Comparison of ENCODE assay signal across 27 cellular contexts in genomic region chr9:124686918-124687317, GRCh38.
DNase-seq lines count a peak whose midpoint lies in the region; ATAC-seq, FAIRE-seq and TF ChIP-seq lines count a peak whose summit lies in the region.
"Had no signal": no experiment of that assay in that cellular context is flagged by ENCODE, and none has a peak within 500 bp of the region (broad histone marks: within the 10 kb centered on the region; RNA-seq: fewer than 3 reads in every experiment).

No MANE protein-coding gene starts in this region.

- TF ChIP-seq CTCF in left ventricle myocardium inferior (IDR thresholded peaks at IDR 0.05; ENCODE audit: borderline replicate concordance) (no peak), K562 (IDR thresholded peaks at IDR 0.05 in 2 of 3, conservative IDR thresholded peaks at IDR 0.05 in 1 of 3; ENCODE audit: insufficient read depth in 2 of 3, low read depth in 1 of 3, low read length in 3 of 3) (no peak)

- POLR2A ChIA-PET in K562 (lab: Yijun Ruan, JAX) = no interaction called here

- H3K4me1 ChIP-seq in left ventricle myocardium inferior (peaks cover 15% of the 10 kb centered on the region), K562 (replicated peaks in 1 of 2; ENCODE audit: control insufficient read depth in 2 of 2, insufficient read depth in 2 of 2, low read length in 2 of 2) (peaks cover 0 to 3% of the 10 kb centered on the region in 2 experiments; a peak in 1 of 5 replicates)
- peaks cover 6 to 30% (median 18%) of the 10 kb centered on the region in 10 experiments; a peak in 19 of 20 replicates for H3K4me1 ChIP-seq in BLaER1 treated with 17β-estradiol and CSF1 and Interleukin-3, amounts not matched to agents 10 nM and 100 nM
- H3K4me1 ChIP-seq: Peyer's patch had no signal

- peak overlapping the region; percentile 29 to 87 for H3K27ac Mint-ChIP-seq in natural killer cell treated with Interleukin-12 subunit alpha and Interleukin-12 subunit beta and Interleukin-15 and Interleukin-18, amount 100 ng/mL, for 72 hours
- H3K27ac Mint-ChIP-seq: IgD-negative memory B cell had no signal

- no peak overlapping the region for H3K27ac ChIP-seq in left ventricle myocardium inferior (replicated peaks)
- 0 out of 22 replicates have a peak overlapping the region, but pooled peaks of 2 of the 11 experiments have one; percentile 23 to 27 for H3K27ac ChIP-seq in BLaER1 treated with 17β-estradiol and CSF1 and Interleukin-3, amounts not matched to agents 10 nM and 100 nM
- H3K27ac ChIP-seq in K562 (ENCODE audit: extremely low read depth, low read depth, low read length) = no peak overlapping the region
- H3K27ac ChIP-seq: C4-2B, HL-60, Peyer's patch had no signal

- no peaks in the 10 kb centered on the region for H3K79me2 ChIP-seq in K562 (ENCODE audit: control insufficient read depth, insufficient read depth, low read length)

- no peaks in the 10 kb centered on the region for H3K9me3 ChIP-seq in left ventricle myocardium inferior (replicated peaks)
- no peaks in the 10 kb centered on the region for H3K9me3 ChIP-seq in BLaER1 treated with 17β-estradiol and CSF1 and Interleukin-3, amounts not matched to agents 10 nM and 100 nM (replicated peaks in 1 of 11)
- no peaks in the 10 kb centered on the region for H3K9me3 ChIP-seq in K562 (replicated peaks; ENCODE audit: control insufficient read depth, insufficient read depth, low read depth, low read length)
- H3K9me3 ChIP-seq: Peyer's patch, SK-N-SH had no signal

- H3K4me3 ChIP-seq in left ventricle myocardium inferior = no peak overlapping the region
- no peak overlapping the region for H3K4me3 ChIP-seq in BLaER1 treated with 17β-estradiol and CSF1 and Interleukin-3, amounts not matched to agents 10 nM and 100 nM
- H3K4me3 ChIP-seq in K562 = no peak overlapping the region
- H3K4me3 ChIP-seq: Peyer's patch had no signal

- TF ChIP-seq POLR2A in K562 (conservative IDR thresholded peaks at IDR 0.05) = no peak

- peaks cover 0 to 42% (median 7%) of the 10 kb centered on the region in 11 experiments; a peak in 8 of 22 replicates for H4K20me1 ChIP-seq in BLaER1 treated with 17β-estradiol and CSF1 and Interleukin-3, amounts not matched to agents 10 nM and 100 nM
- H4K20me1 ChIP-seq in K562 (replicated peaks; ENCODE audit: control insufficient read depth, insufficient read depth, low read length) = 0 out of 2 replicates have a peak, but pooled peaks cover 4% of the 10 kb centered on the region

- H3K4me3 Mint-ChIP-seq in natural killer cell treated with Interleukin-12 subunit alpha and Interleukin-12 subunit beta and Interleukin-15 and Interleukin-18, amount 100 ng/mL, for 72 hours = no peak overlapping the region
- H3K4me3 Mint-ChIP-seq: IgD-negative memory B cell had no signal

- intact Hi-C loops in Right ventricle myocardium inferior (cut with DNase I) (no loop called here), left ventricle myocardium inferior (cut with micrococcal nuclease) (no loop called here), K562 (cut with micrococcal nuclease) (no loop called here)

- DNase-seq in Right ventricle myocardium inferior (ENCODE audit: missing footprints) (no peak), left ventricle myocardium inferior (no peak), K562 (ENCODE audit: extremely low read depth in 1 of 4, low spot score in 3 of 4) (no peak), kidney glomerular epithelial cell (lab: John Stamatoyannopoulos, UW) (no peak)
- DNase-seq in natural killer cell treated with Interleukin-12 subunit alpha and Interleukin-12 subunit beta and Interleukin-15 and Interleukin-18, amount 100 ng/mL, for 72 hours (ENCODE audit: low spot score) = no peak
- DNase-seq: Calu3, DMS153, DND-41, NCI-H1092 treated with DMSO at 0.1 percent for 48 hours, NCI-H1436, NCI-H187, NCI-H2081 treated with DMSO at 0.1 percent for 48 hours, NCI-H2171, NCI-H226, NCI-H510A, NCI-H69, OCI-M1, Peyer's patch, SK-N-SH had no signal

- peak; percentile 61 for ATAC-seq in Right ventricle myocardium inferior
- ATAC-seq in K562 = no peak
- peak in 1 of 2 donors; percentile 40 for ATAC-seq in natural killer cell treated with Interleukin-12 subunit alpha and Interleukin-12 subunit beta and Interleukin-15 and Interleukin-18, amount 100 ng/mL, for 72 hours
- no peak for ATAC-seq in GM18520 (IDR thresholded peaks at IDR 0.05; ENCODE audit: unreplicated experiment)
- no peak for ATAC-seq in GM18861 (IDR thresholded peaks at IDR 0.05; ENCODE audit: unreplicated experiment)

- H3K27me3 ChIP-seq in left ventricle myocardium inferior (ENCODE audit: low read depth) (no peaks in the 10 kb centered on the region), K562 (ENCODE audit: control insufficient read depth in 2 of 2, insufficient read depth in 2 of 2, low read length in 2 of 2) (no peaks in the 10 kb centered on the region)
- H3K27me3 ChIP-seq in BLaER1 treated with 17β-estradiol and CSF1 and Interleukin-3, amounts not matched to agents 10 nM and 100 nM = no peaks in the 10 kb centered on the region
- H3K27me3 ChIP-seq: Peyer's patch had no signal

- WGBS in K562 (ENCODE audit: insufficient coverage, low coverage, missing lambda C conversion rate) = 100% methylated on average over 2 of the region's 2 CpGs

- H3K9me3 Mint-ChIP-seq in natural killer cell treated with Interleukin-12 subunit alpha and Interleukin-12 subunit beta and Interleukin-15 and Interleukin-18, amount 100 ng/mL, for 72 hours = no peaks in the 10 kb centered on the region
- H3K9me3 Mint-ChIP-seq: IgD-negative memory B cell had no signal

- TF ChIP-seq EP300 in K562 (IDR thresholded peaks at IDR 0.05; ENCODE audit: low read length) = no peak

- H2AFZ ChIP-seq in K562 (ENCODE audit: low read depth, low read length) = no peak overlapping the region

- no peak for FAIRE-seq in K562 (lab: Jason Lieb, UNC)
- FAIRE-seq: A204.1, GM12892 had no signal

- H3K27me3 Mint-ChIP-seq in natural killer cell treated with Interleukin-12 subunit alpha and Interleukin-12 subunit beta and Interleukin-15 and Interleukin-18, amount 100 ng/mL, for 72 hours = no peaks in the 10 kb centered on the region
- H3K27me3 Mint-ChIP-seq: IgD-negative memory B cell had no signal

- TF ChIP-seq RAD21 in K562 (CRISPR knock-in tag; conservative IDR thresholded peaks at IDR 0.05 in 1 of 2, IDR thresholded peaks at IDR 0.05 in 1 of 2) = no peak

- H3K4me2 ChIP-seq in BLaER1 treated with 17β-estradiol and CSF1 and Interleukin-3, amounts not matched to agents 10 nM and 100 nM = peak overlapping the region in 8 of 11 experiments; percentile 3 to 33 (median 14); a peak in 7 of 22 replicates
- H3K4me2 ChIP-seq in K562 (ENCODE audit: insufficient read depth, low read length) = no peak overlapping the region
- H3K4me2 ChIP-seq: SK-N-SH had no signal

- H3K36me3 ChIP-seq in left ventricle myocardium inferior (no peaks in the 10 kb centered on the region), K562 (ENCODE audit: control insufficient read depth, insufficient read depth, low read length) (peaks cover 15% of the 10 kb centered on the region; the same call in 2 of the 3 replicates)
- H3K36me3 ChIP-seq in BLaER1 treated with 17β-estradiol and CSF1 and Interleukin-3, amounts not matched to agents 10 nM and 100 nM = peaks cover 6 to 84% (median 65%) of the 10 kb centered on the region in 11 experiments; a peak in 20 of 22 replicates
- H3K36me3 ChIP-seq: Peyer's patch had no signal

- CTCF ChIA-PET in K562 (lab: Yijun Ruan, JAX; ENCODE audit: low intra/inter-chr PET ratio) = no interaction called here

- BruUV-seq in K562 (replicated peaks; lab: Mats Ljungman, UMichigan) = no TSS peak

- H3K9me1 ChIP-seq in K562 (ENCODE audit: control insufficient read depth, insufficient read depth, low read length) = no peaks in the 10 kb centered on the region

- H3K9ac ChIP-seq in BLaER1 treated with 17β-estradiol and CSF1 and Interleukin-3, amounts not matched to agents 10 nM and 100 nM = no peak overlapping the region
- H3K9ac ChIP-seq in K562 (ENCODE audit: insufficient read depth in 1 of 2, low read depth in 2 of 2, low read length in 2 of 2) = no peak overlapping the region
- H3K9ac ChIP-seq: SK-N-SH had no signal

- no peaks in the 10 kb centered on the region for H3K36me3 Mint-ChIP-seq in natural killer cell treated with Interleukin-12 subunit alpha and Interleukin-12 subunit beta and Interleukin-15 and Interleukin-18, amount 100 ng/mL, for 72 hours
- H3K36me3 Mint-ChIP-seq: IgD-negative memory B cell had no signal

- in situ Hi-C loops in K562 (cut with MboI) = no loop called here

- peaks cover 41 to 61% of the 10 kb centered on the region in 2 donors for H3K4me1 Mint-ChIP-seq in natural killer cell treated with Interleukin-12 subunit alpha and Interleukin-12 subunit beta and Interleukin-15 and Interleukin-18, amount 100 ng/mL, for 72 hours (ENCODE audit: low read depth in 2 of 2)
- H3K4me1 Mint-ChIP-seq: IgD-negative memory B cell had no signal

TF ChIP-seq in K562, 482 proteins besides CTCF, POLR2A, EP300 and RAD21:
- TF ChIP-seq HNRNPUL1 (IDR thresholded peaks at IDR 0.05; ENCODE audit: low read length) = no peak
- TF ChIP-seq, protein P1, sequence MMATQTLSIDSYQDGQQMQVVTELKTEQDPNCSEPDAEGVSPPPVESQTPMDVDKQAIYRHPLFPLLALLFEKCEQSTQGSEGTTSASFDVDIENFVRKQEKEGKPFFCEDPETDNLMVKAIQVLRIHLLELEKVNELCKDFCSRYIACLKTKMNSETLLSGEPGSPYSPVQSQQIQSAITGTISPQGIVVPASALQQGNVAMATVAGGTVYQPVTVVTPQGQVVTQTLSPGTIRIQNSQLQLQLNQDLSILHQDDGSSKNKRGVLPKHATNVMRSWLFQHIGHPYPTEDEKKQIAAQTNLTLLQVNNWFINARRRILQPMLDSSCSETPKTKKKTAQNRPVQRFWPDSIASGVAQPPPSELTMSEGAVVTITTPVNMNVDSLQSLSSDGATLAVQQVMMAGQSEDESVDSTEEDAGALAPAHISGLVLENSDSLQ (IDR thresholded peaks at IDR 0.05) = 0 out of 2 replicates have a peak, but pooled peaks have one; percentile 13
- no peak for TF ChIP-seq ZNF699 (CRISPR knock-in tag; IDR thresholded peaks at IDR 0.05; ENCODE audit: insufficient replicate concordance)
- TF ChIP-seq ZNF280B (CRISPR knock-in tag; IDR thresholded peaks at IDR 0.05) = no peak
- TF ChIP-seq KDM2B (CRISPR knock-in tag; IDR thresholded peaks at IDR 0.05) = no peak
- TF ChIP-seq ZNF507 (tag; conservative IDR thresholded peaks at IDR 0.05) = no peak
